In genomic region chr11:8038811-8039529, GRCh38 we compare ENCODE assay signal across 1 cellular context.
TF ChIP-seq lines count a peak whose summit lies in the region.

No MANE protein-coding gene starts in this region.

TF ChIP-seq in K562, 482 proteins besides CTCF, POLR2A, EP300 and RAD21:
- no peak for TF ChIP-seq ZNF79 (CRISPR knock-in tag; IDR thresholded peaks at IDR 0.05; ENCODE audit: low read depth)
- no peak for TF ChIP-seq ARID1B (IDR thresholded peaks at IDR 0.05)
